25 cellular contexts compared by ENCODE assay signal in the genomic region with DNA sequence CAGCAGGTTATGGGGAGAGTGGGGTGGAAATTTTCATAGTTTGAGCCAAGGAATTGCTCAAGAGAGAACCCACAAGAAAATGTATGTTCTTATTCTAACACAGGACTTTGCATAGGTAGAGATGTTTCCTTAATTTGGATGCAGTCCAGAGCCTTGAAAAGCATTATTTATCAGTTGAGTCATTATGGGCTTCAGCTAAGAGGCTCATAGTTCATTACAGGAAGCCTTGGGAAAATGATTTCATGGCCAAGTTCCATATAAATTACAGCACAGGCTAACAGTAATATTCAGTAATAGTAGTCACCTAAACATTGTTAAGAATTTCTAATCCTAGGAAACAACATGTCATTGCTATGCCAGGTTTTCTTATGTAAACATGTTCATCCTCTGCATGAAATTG.
DNase-seq lines count a peak whose midpoint lies in the region; ATAC-seq and TF ChIP-seq lines count a peak whose summit lies in the region.
"Had no signal": no experiment of that assay in that cellular context is flagged by ENCODE, and none has a peak within 500 bp of the region (broad histone marks: within the 10 kb centered on the region; RNA-seq: fewer than 3 reads in every experiment).

No MANE protein-coding gene starts in this region.

- peak; percentile 61 for DNase-seq in DMS53 (lab: John Stamatoyannopoulos, UW)
- DNase-seq in HT-29 (ENCODE audit: low spot score): peak; percentile 15
- DNase-seq in RWPE2 (ENCODE audit: low spot score): no peak
- no peak for DNase-seq in esophagus squamous epithelium (lab: John Stamatoyannopoulos, UW)
- no peak for DNase-seq in left ventricle myocardium inferior
- DNase-seq in NCI-H128 (lab: John Stamatoyannopoulos, UW; ENCODE audit: unreplicated experiment): no peak
- DNase-seq in T1000 (lab: John Stamatoyannopoulos, UW): no peak
- DNase-seq: activated CD4-positive, alpha-beta T cell treated with anti-CD3 and anti-CD28 coated beads for 1 hour; activated CD8-positive, alpha-beta T cell treated with anti-CD3 and anti-CD28 coated beads for 36 hours; DND-41; effector CD8-positive, alpha-beta T cell; kidney; midbrain; MV-4-11; naive thymus-derived CD8-positive, alpha-beta T cell; NCI-H748 treated with DMSO at 0.1 percent for 48 hours; occipital lobe; SK-N-SH; stimulated activated naive CD8-positive, alpha-beta T cell treated with anti-CD3 and anti-CD28 coated beads, Interleukin-15, Interleukin-2, amounts not matched to agents 100 U/mL and 50 U/mL, for 24 hours; T-helper 17 cell; testis had no signal

- H3K9me3 ChIP-seq in RWPE2 (ENCODE audit: severe bottlenecking) (no peaks in the 10 kb centered on the region), esophagus squamous epithelium (no peaks in the 10 kb centered on the region), left ventricle myocardium inferior (replicated peaks) (no peaks in the 10 kb centered on the region)
- H3K9me3 ChIP-seq: BLaER1, gastroesophageal sphincter, SK-N-SH, testis had no signal

- H3K27me3 ChIP-seq in RWPE2 (ENCODE audit: insufficient read depth, poor library complexity, severe bottlenecking): no peaks in the 10 kb centered on the region
- no peaks in the 10 kb centered on the region for H3K27me3 ChIP-seq in esophagus squamous epithelium
- no peaks in the 10 kb centered on the region for H3K27me3 ChIP-seq in left ventricle myocardium inferior (ENCODE audit: low read depth)
- H3K27me3 ChIP-seq: BLaER1, testis had no signal

- H3K27ac ChIP-seq in RWPE2 (ENCODE audit: poor library complexity, severe bottlenecking) (peak overlapping the region; percentile 56), esophagus squamous epithelium (peak overlapping the region in 2 of 4 donors; percentile 9 to 11), left ventricle myocardium inferior (replicated peaks) (no peak overlapping the region)
- H3K27ac ChIP-seq: BLaER1, gastroesophageal sphincter, testis had no signal

- H3K4me3 ChIP-seq in RWPE2 (ENCODE audit: severe bottlenecking) (no peak overlapping the region), esophagus squamous epithelium (no peak overlapping the region), left ventricle myocardium inferior (no peak overlapping the region)
- H3K4me3 ChIP-seq: BLaER1, gastroesophageal sphincter, testis had no signal

- TF ChIP-seq CTCF in RWPE2 (IDR thresholded peaks at IDR 0.05; ENCODE audit: poor library complexity, severe bottlenecking) (no peak), esophagus squamous epithelium (IDR thresholded peaks at IDR 0.05) (no peak), left ventricle myocardium inferior (IDR thresholded peaks at IDR 0.05; ENCODE audit: borderline replicate concordance) (no peak)

- ATAC-seq in RWPE2 (ENCODE audit: low read depth) (peak; percentile 88), esophagus mucosa (peak; percentile 66)
- ATAC-seq: activated CD8-positive, alpha-beta T cell treated with anti-CD3 and anti-CD28 coated beads for 36 hours; activated naive CD4-positive, alpha-beta T cell treated with anti-CD3 and anti-CD28 coated beads, Interleukin-2, amount 50 U/mL, for 72 hours; gastroesophageal sphincter; naive thymus-derived CD8-positive, alpha-beta T cell; stimulated activated naive CD8-positive, alpha-beta T cell treated with anti-CD3 and anti-CD28 coated beads, Interleukin-15, Interleukin-2, amounts not matched to agents 100 U/mL and 50 U/mL, for 24 hours; T-helper 17 cell had no signal

- H3K4me1 ChIP-seq in RWPE2 (ENCODE audit: insufficient read depth, poor library complexity, severe bottlenecking): peaks cover 32% of the 10 kb centered on the region
- peaks cover 0 to 47% (median 0%) of the 10 kb centered on the region in 3 donors for H3K4me1 ChIP-seq in esophagus squamous epithelium
- H3K4me1 ChIP-seq in left ventricle myocardium inferior: no peaks in the 10 kb centered on the region
- H3K4me1 ChIP-seq: gastroesophageal sphincter, testis had no signal

- no peak for TF ChIP-seq POLR2A in esophagus squamous epithelium (IDR thresholded peaks at IDR 0.05)

- H3K36me3 ChIP-seq in RWPE2 (ENCODE audit: low read depth) (no peaks in the 10 kb centered on the region), esophagus squamous epithelium (no peaks in the 10 kb centered on the region), left ventricle myocardium inferior (no peaks in the 10 kb centered on the region)
- H3K36me3 ChIP-seq: BLaER1, gastroesophageal sphincter had no signal

- intact Hi-C loops in esophagus squamous epithelium (cut with DNase I): no loop called here
- intact Hi-C loops in left ventricle myocardium inferior (cut with micrococcal nuclease): no loop called here

Comparison
In these comparisons a context has a peak if more than half of its experiments do, and no peak if none do; other contexts are left out.
1. DNase-seq: peak in DMS53 (single experiment) and HT-29 (single experiment); none in RWPE2 (single experiment), esophagus squamous epithelium (single experiment), left ventricle myocardium inferior (single experiment), NCI-H128 (single experiment) and T1000 (single experiment).